28 cellular contexts compared by ENCODE assay signal in the genomic region with DNA sequence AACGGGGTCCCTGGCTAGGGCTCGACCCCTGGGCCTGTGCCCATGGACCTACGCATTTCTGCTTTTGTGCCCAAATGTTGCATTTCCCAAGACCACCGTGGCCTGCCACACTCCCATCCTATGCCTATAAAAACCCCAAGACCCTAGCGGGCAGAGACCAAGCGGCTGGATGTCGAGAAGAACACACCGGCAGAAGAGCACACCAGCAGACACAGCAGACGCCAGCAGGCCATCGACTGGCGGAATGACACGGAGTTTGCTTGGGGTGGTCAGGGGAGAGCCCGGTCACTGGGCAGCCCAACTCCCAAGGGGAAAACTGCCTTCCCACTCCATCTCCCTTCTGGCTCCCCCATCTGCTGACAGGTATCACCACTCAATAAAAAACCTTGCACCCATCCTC. TPM values are rescaled to one million over a fixed set of nuclear protein-coding genes. Genes with fewer than 3 reads are reported as not detected.
"Had no signal": no experiment of that assay in that cellular context is flagged by ENCODE, and none has a peak within 500 bp of the region (broad histone marks: within the 10 kb centered on the region; RNA-seq: fewer than 3 reads in every experiment).

No MANE protein-coding gene starts in this region.

- H3K36me3 ChIP-seq: suprapubic skin, thoracic aorta, thyroid gland, transverse colon, upper lobe of left lung, upper lobe of right lung, uterus, vagina had no signal

- H3K36me3 Mint-ChIP-seq: stimulated activated effector memory CD8-positive, alpha-beta T cell treated with anti-CD3 and anti-CD28 coated beads, Interleukin-12 subunit alpha, Interleukin-12 subunit beta, amount 100 ng/mL, for 72 hours had no signal

- H3K9me3 ChIP-seq: stomach, suprapubic skin, testis, thoracic aorta, thyroid gland, tibial artery, tibial nerve, transverse colon, upper lobe of left lung, upper lobe of right lung, uterus, vagina had no signal

- ATAC-seq: stimulated activated effector memory CD8-positive, alpha-beta T cell treated with anti-CD3 and anti-CD28 coated beads, Interleukin-12 subunit alpha, Interleukin-12 subunit beta, amount 100 ng/mL, for 72 hours; stimulated activated memory B cell treated with anti-CD40 and anti-IgM and Interleukin-4, amounts not matched to agents 10 μg/mL and 1 μg/mL and 100 μg/mL, for 72 hours; stimulated activated naive B cell treated with anti-CD40 and anti-IgM and Interleukin-4, amounts not matched to agents 10 μg/mL and 1 μg/mL and 100 μg/mL, for 72 hours; stimulated activated naive CD8-positive, alpha-beta T cell treated with anti-CD3 and anti-CD28 coated beads, Interleukin-15, amount 100 ng/mL, for 72 hours; stimulated activated naive CD8-positive, alpha-beta T cell treated with anti-CD3 and anti-CD28 coated beads, Interleukin-15, Interleukin-2, amounts not matched to agents 100 U/mL and 50 U/mL, for 24 hours; upper lobe of right lung had no signal

- H3K27ac Mint-ChIP-seq: stimulated activated effector memory CD8-positive, alpha-beta T cell treated with anti-CD3 and anti-CD28 coated beads, Interleukin-12 subunit alpha, Interleukin-12 subunit beta, amount 100 ng/mL, for 72 hours; stimulated activated memory B cell treated with anti-CD40 and anti-IgM and Interleukin-4, amounts not matched to agents 10 μg/mL and 1 μg/mL and 100 μg/mL, for 72 hours; stimulated activated naive B cell treated with anti-CD40 and anti-IgM and Interleukin-4, amounts not matched to agents 10 μg/mL and 1 μg/mL and 100 μg/mL, for 72 hours; stimulated activated naive CD8-positive, alpha-beta T cell treated with anti-CD3 and anti-CD28 coated beads, Interleukin-15, Interleukin-2, amounts not matched to agents 100 ng/mL and 50 ng/mL, for 24 hours had no signal

- H3K27me3 ChIP-seq: stomach, suprapubic skin, testis, thyroid gland, tibial artery, tibial nerve, transverse colon, upper lobe of left lung, upper lobe of right lung, uterus, vagina had no signal

- H3K9me3 Mint-ChIP-seq: stimulated activated effector memory CD8-positive, alpha-beta T cell treated with anti-CD3 and anti-CD28 coated beads, Interleukin-12 subunit alpha, Interleukin-12 subunit beta, amount 100 ng/mL, for 72 hours; stimulated activated memory B cell treated with anti-CD40 and anti-IgM and Interleukin-4, amounts not matched to agents 10 μg/mL and 1 μg/mL and 100 μg/mL, for 72 hours; stimulated activated naive B cell treated with anti-CD40 and anti-IgM and Interleukin-4, amounts not matched to agents 10 μg/mL and 1 μg/mL and 100 μg/mL, for 72 hours; stimulated activated naive CD8-positive, alpha-beta T cell treated with anti-CD3 and anti-CD28 coated beads, Interleukin-15, amount 100 ng/mL, for 72 hours; stimulated activated naive CD8-positive, alpha-beta T cell treated with anti-CD3 and anti-CD28 coated beads, Interleukin-15, Interleukin-2, amounts not matched to agents 100 ng/mL and 50 ng/mL, for 24 hours had no signal

- H3K4me1 Mint-ChIP-seq: stimulated activated effector memory CD8-positive, alpha-beta T cell treated with anti-CD3 and anti-CD28 coated beads, Interleukin-12 subunit alpha, Interleukin-12 subunit beta, amount 100 ng/mL, for 72 hours; stimulated activated memory B cell treated with anti-CD40 and anti-IgM and Interleukin-4, amounts not matched to agents 10 μg/mL and 1 μg/mL and 100 μg/mL, for 72 hours; stimulated activated naive B cell treated with anti-CD40 and anti-IgM and Interleukin-4, amounts not matched to agents 10 μg/mL and 1 μg/mL and 100 μg/mL, for 72 hours; stimulated activated naive CD8-positive, alpha-beta T cell treated with anti-CD3 and anti-CD28 coated beads, Interleukin-15, amount 100 ng/mL, for 72 hours had no signal

- H3K4me1 ChIP-seq: stomach, suprapubic skin, testis, thyroid gland, tibial artery, tibial nerve, transverse colon, upper lobe of left lung, upper lobe of right lung, uterus, vagina had no signal

- DNase-seq: stimulated activated CD4-positive, alpha-beta T cell treated with anti-CD3 and anti-CD28 coated beads, Interleukin-2, amount 100 ng/mL, for 48 hours; stimulated activated CD4-positive, alpha-beta T cell treated with anti-CD3 and anti-CD28 coated beads, Interleukin-4, amount 100 ng/mL, for 1 hour; stimulated activated CD4-positive, alpha-beta T cell treated with anti-CD3 and anti-CD28 coated beads, Interleukin-4, amount 100 ng/mL, for 24 hours; stimulated activated CD4-positive, alpha-beta T cell treated with anti-CD3 and anti-CD28 coated beads, Interleukin-4, amount 100 ng/mL, for 4 hours; stimulated activated CD8-positive, alpha-beta memory T cell treated with anti-CD3 and anti-CD28 coated beads, Interleukin-4, amount 100 ng/mL, for 48 hours; stimulated activated naive B cell treated with anti-CD40 and anti-IgM and Interleukin-4, amounts not matched to agents 10 μg/mL and 1 μg/mL and 100 μg/mL, for 72 hours; stimulated activated naive CD4-positive, alpha-beta T cell; stimulated activated naive CD4-positive, alpha-beta T cell treated with Interleukin-2 at 50 U/mL for 16 hours; stimulated activated naive CD8-positive, alpha-beta T cell treated with anti-CD3 and anti-CD28 coated beads, Interleukin-15, amount 100 ng/mL, for 72 hours; stimulated activated naive CD8-positive, alpha-beta T cell treated with anti-CD3 and anti-CD28 coated beads, Interleukin-15, Interleukin-2, amounts not matched to agents 100 U/mL and 50 U/mL, for 24 hours; stomach; substantia nigra; testis; thyroid gland; tibial artery; transverse colon; trophoblast cell; upper lobe of left lung; upper lobe of right lung; uterus had no signal

- H3K4me3 ChIP-seq: stomach, suprapubic skin, testis, thoracic aorta, thyroid gland, tibial artery, tibial nerve, transverse colon, upper lobe of left lung, upper lobe of right lung, uterus, vagina had no signal

- H3K27ac ChIP-seq: stomach, suprapubic skin, testis, thoracic aorta, thyroid gland, tibial artery, tibial nerve, transverse colon, upper lobe of left lung, upper lobe of right lung, uterus, vagina had no signal

- H3K27me3 Mint-ChIP-seq: stimulated activated memory B cell treated with anti-CD40 and anti-IgM and Interleukin-4, amounts not matched to agents 10 μg/mL and 1 μg/mL and 100 μg/mL, for 72 hours; stimulated activated naive B cell treated with anti-CD40 and anti-IgM and Interleukin-4, amounts not matched to agents 10 μg/mL and 1 μg/mL and 100 μg/mL, for 72 hours; stimulated activated naive CD8-positive, alpha-beta T cell treated with anti-CD3 and anti-CD28 coated beads, Interleukin-15, amount 100 ng/mL, for 72 hours; stimulated activated naive CD8-positive, alpha-beta T cell treated with anti-CD3 and anti-CD28 coated beads, Interleukin-15, Interleukin-2, amounts not matched to agents 100 ng/mL and 50 ng/mL, for 24 hours had no signal

- H3K4me3 Mint-ChIP-seq: stimulated activated effector memory CD8-positive, alpha-beta T cell treated with anti-CD3 and anti-CD28 coated beads, Interleukin-12 subunit alpha, Interleukin-12 subunit beta, amount 100 ng/mL, for 72 hours; stimulated activated memory B cell treated with anti-CD40 and anti-IgM and Interleukin-4, amounts not matched to agents 10 μg/mL and 1 μg/mL and 100 μg/mL, for 72 hours; stimulated activated naive B cell treated with anti-CD40 and anti-IgM and Interleukin-4, amounts not matched to agents 10 μg/mL and 1 μg/mL and 100 μg/mL, for 72 hours; stimulated activated naive CD8-positive, alpha-beta T cell treated with anti-CD3 and anti-CD28 coated beads, Interleukin-15, amount 100 ng/mL, for 72 hours; stimulated activated naive CD8-positive, alpha-beta T cell treated with anti-CD3 and anti-CD28 coated beads, Interleukin-15, Interleukin-2, amounts not matched to agents 100 ng/mL and 50 ng/mL, for 24 hours had no signal

RNA-seq across cellular contexts. Expression of a gene that starts 4.4 kb away (rescaled TPM):
- total RNA-seq: subcutaneous adipose tissue, vagina had no signal
